Comparison of ENCODE assay signal across 8 cellular contexts in genomic region chr1:162854245-162854860, GRCh38. TPM values are rescaled to one million over a fixed set of nuclear protein-coding genes. Genes with fewer than 3 reads are reported as not detected.
DNase-seq lines count a peak whose midpoint lies in the region; ATAC-seq, FAIRE-seq and TF ChIP-seq lines count a peak whose summit lies in the region.

No MANE protein-coding gene starts in this region.

- peak overlapping the region; percentile 89 for H3K27ac Mint-ChIP-seq in osteocyte (ENCODE audit: unreplicated experiment)

- no peak overlapping the region for H3K27ac ChIP-seq in OCI-LY1 (ENCODE audit: low read depth, low read length, poor library complexity, severe bottlenecking)
- H3K27ac ChIP-seq in aorta (ENCODE audit: low read depth in 1 of 2, low read length in 2 of 2), result peak overlapping the region in 1 of 2 donors; percentile 73

- intact Hi-C loops in aorta (cut with DNase I), result loop anchor here (5.0 kb wide), 2 partner anchors 218 to 463 kb away; no protein-coding TSS in a partner anchor

- H3K4me3 Mint-ChIP-seq in activated T-cell treated with anti-CD3 and anti-CD28 coated beads, Interleukin-2, amount 50 U/mL, for 4 hours, result no peak overlapping the region
- no peak overlapping the region for H3K4me3 Mint-ChIP-seq in osteocyte (ENCODE audit: unreplicated experiment)

- no peaks in the 10 kb centered on the region for H3F3A ChIP-seq in OCI-LY1 (ENCODE audit: insufficient read depth, low read length)

- no peaks in the 10 kb centered on the region for H3K9me2 ChIP-seq in OCI-LY1 (ENCODE audit: low read depth, low read length)

- H3K4me1 ChIP-seq in OCI-LY1 (ENCODE audit: insufficient read depth, low read length, severe bottlenecking), result no peaks in the 10 kb centered on the region
- peaks cover 10 to 12% of the 10 kb centered on the region in 2 donors for H3K4me1 ChIP-seq in aorta (ENCODE audit: control insufficient read depth in 1 of 2, insufficient read depth in 2 of 2, low read length in 2 of 2)

- TF ChIP-seq CTCF in D721Med (IDR thresholded peaks at IDR 0.05; ENCODE audit: insufficient read depth, missing control alignments) (peak; percentile 96), OCI-LY1 (IDR thresholded peaks at IDR 0.05; ENCODE audit: low read length) (peak; percentile 73), foreskin fibroblast (IDR thresholded peaks at IDR 0.05; ENCODE audit: low read depth, low read length) (peak; percentile 76), osteocyte (IDR thresholded peaks at IDR 0.05) (peak; percentile 86)

- H3K36me3 ChIP-seq in OCI-LY1 (ENCODE audit: insufficient read depth, low read length) (no peaks in the 10 kb centered on the region), aorta (ENCODE audit: control insufficient read depth in 1 of 2, insufficient read depth in 2 of 2, low read length in 1 of 2) (no peaks in the 10 kb centered on the region)

- H3K4me3 ChIP-seq in OCI-LY1 (ENCODE audit: low read depth, low read length, poor library complexity, severe bottlenecking) (no peak overlapping the region), foreskin fibroblast (ENCODE audit: low read depth in 1 of 2, low read length in 2 of 2) (no peak overlapping the region), aorta (ENCODE audit: low read length in 2 of 2) (no peak overlapping the region)

- no peak overlapping the region for H3K9ac ChIP-seq in OCI-LY1 (ENCODE audit: low read length)

- H3K9me3 Mint-ChIP-seq in activated T-cell treated with anti-CD3 and anti-CD28 coated beads, Interleukin-2, amount 50 U/mL, for 4 hours, result no peaks in the 10 kb centered on the region
- H3K9me3 Mint-ChIP-seq in osteocyte (ENCODE audit: unreplicated experiment), result no peaks in the 10 kb centered on the region

- no peak overlapping the region for H3K4me2 ChIP-seq in OCI-LY1 (ENCODE audit: low read length)

- peaks cover 7% of the 10 kb centered on the region for H3K27me3 Mint-ChIP-seq in activated T-cell treated with anti-CD3 and anti-CD28 coated beads, Interleukin-2, amount 50 U/mL, for 4 hours (ENCODE audit: low read depth)
- no peaks in the 10 kb centered on the region for H3K27me3 Mint-ChIP-seq in osteocyte (ENCODE audit: unreplicated experiment)

- DNase-seq in D721Med (ENCODE audit: insufficient read length, low spot score), result peak; percentile 48
- DNase-seq in HuH-7.5 (ENCODE audit: low spot score), result peak; percentile 29
- DNase-seq in activated T-cell treated with anti-CD3 and anti-CD28 coated beads, Interleukin-2, amount 50 U/mL, for 4 hours, result peak; percentile 20
- DNase-seq in foreskin fibroblast, result peak; percentile 75 to 90
- DNase-seq in osteocyte (ENCODE audit: extremely low spot score, unreplicated experiment), result no peak
- peak; percentile 76 to 82 for DNase-seq in aorta

- H3K79me2 ChIP-seq in OCI-LY1 (ENCODE audit: insufficient read depth, low read length), result no peaks in the 10 kb centered on the region

- H3K9me3 ChIP-seq in OCI-LY1 (ENCODE audit: low read length) (no peaks in the 10 kb centered on the region), aorta (ENCODE audit: control insufficient read depth, low read length) (no peaks in the 10 kb centered on the region)

- FAIRE-seq in D721Med (lab: Jason Lieb, UNC), result peak; percentile 94

- H3K4me1 Mint-ChIP-seq in activated T-cell treated with anti-CD3 and anti-CD28 coated beads, Interleukin-2, amount 50 U/mL, for 4 hours (ENCODE audit: low read depth), result no peaks in the 10 kb centered on the region
- peaks cover 55% of the 10 kb centered on the region for H3K4me1 Mint-ChIP-seq in osteocyte (ENCODE audit: unreplicated experiment)

- 29 to 31% methylated on average over 4 of the region's 4 CpGs for WGBS in aorta, 2 donors

- H3K27me3 ChIP-seq in OCI-LY1 (ENCODE audit: insufficient read depth, low read length), result no peaks in the 10 kb centered on the region
- no peaks in the 10 kb centered on the region for H3K27me3 ChIP-seq in aorta (ENCODE audit: control insufficient read depth in 1 of 2, insufficient read depth in 2 of 2, low read length in 1 of 2)

- no peak overlapping the region for H2AFZ ChIP-seq in OCI-LY1 (ENCODE audit: low read length)

- no peaks in the 10 kb centered on the region for H3K36me3 Mint-ChIP-seq in activated T-cell treated with anti-CD3 and anti-CD28 coated beads, Interleukin-2, amount 50 U/mL, for 4 hours (ENCODE audit: insufficient read depth)
- no peaks in the 10 kb centered on the region for H3K36me3 Mint-ChIP-seq in osteocyte (ENCODE audit: unreplicated experiment)

- ATAC-seq in GM21367 (IDR thresholded peaks at IDR 0.05; ENCODE audit: unreplicated experiment) (peak; percentile 84), aorta (ENCODE audit: low FRiP score) (no peak)
- peak in 1 of 2 donors; percentile 59 for ATAC-seq in activated T-cell treated with anti-CD3 and anti-CD28 coated beads, Interleukin-2, amount 50 U/mL, for 4 hours

- no peaks in the 10 kb centered on the region for H4K20me1 ChIP-seq in OCI-LY1 (ENCODE audit: insufficient read depth, low read length)

RNA-seq across cellular contexts. Expression of gene CCDC190, which starts 6.6 kb away (rescaled TPM):
- not detected for total RNA-seq in activated T-cell treated with anti-CD3 and anti-CD28 coated beads, Interleukin-2, amount 50 U/mL, for 4 hours
- total RNA-seq in osteocyte (1.1 and 1.8 TPM in 2 replicates), aorta (1 to 10 TPM; 1.6 to 2.2 TPM)
- 1 to 10 TPM; 1.0 to 4.1 TPM for polyA plus RNA-seq in aorta
